Comparison of ENCODE assay signal across 24 cellular contexts in the genomic region with DNA sequence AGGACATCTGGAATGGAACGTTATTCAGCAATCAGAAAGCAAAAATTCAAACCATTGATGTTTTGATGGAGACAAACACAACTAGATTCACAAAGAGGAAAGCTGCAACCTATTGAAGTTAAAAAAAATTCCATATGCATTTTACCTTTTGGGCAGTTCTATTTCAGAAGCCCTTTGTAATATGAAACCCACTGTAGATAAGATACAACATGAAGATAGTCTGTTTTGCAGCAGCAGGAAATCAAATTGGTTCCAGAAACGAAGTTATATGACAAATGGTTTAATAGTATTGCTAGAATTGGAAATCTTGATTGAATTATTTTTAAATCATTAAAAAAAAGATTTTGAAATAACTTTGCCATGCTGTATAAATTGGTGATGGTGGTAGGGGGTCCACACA. TPM values are rescaled to one million over a fixed set of nuclear protein-coding genes. Genes with fewer than 3 reads are reported as not detected.
"Had no signal": no experiment of that assay in that cellular context is flagged by ENCODE, and none has a peak within 500 bp of the region (broad histone marks: within the 10 kb centered on the region; RNA-seq: fewer than 3 reads in every experiment).

No MANE protein-coding gene starts in this region.

- H3K27ac ChIP-seq: colonic mucosa, heart left ventricle, ovary, spleen, stomach, testis had no signal

- H3K4me1 ChIP-seq: colonic mucosa, heart left ventricle, spleen had no signal

- H3K9me3 ChIP-seq: colonic mucosa, heart left ventricle, ovary, spleen, stomach, testis had no signal

- H3K36me3 ChIP-seq: colonic mucosa, heart left ventricle, ovary, spleen, stomach had no signal

- H3K27me3 ChIP-seq: colonic mucosa, heart left ventricle, ovary, spleen, stomach, testis had no signal

- DNase-seq: activated B cell treated with CpG ODN at 0.5 μM for 24 hours; activated CD4-positive, alpha-beta T cell treated with anti-CD3 and anti-CD28 coated beads for 48 hours; activated CD8-positive, alpha-beta memory T cell treated with anti-CD3 and anti-CD28 coated beads, Interleukin-2, amount 50 U/mL, for 4 hours; activated CD8-positive, alpha-beta T cell treated with anti-CD3 and anti-CD28 coated beads, Interleukin-2, amount 10 ng/mL, durations not matched to agents 7 days and 5 days; activated gamma-delta T cell treated with Interleukin-2 at 50 U/mL for 16 hours; activated T-cell treated with anti-CD3 and anti-CD28 coated beads, Interleukin-2, amount 50 U/mL, for 72 hours; amniotic stem cell; central memory CD4-positive, alpha-beta T cell; colonic mucosa; effector memory CD4-positive, alpha-beta T cell; foreskin melanocyte; heart left ventricle; islet precursor cell; mammary epithelial cell; natural killer cell; ovary; spleen; stomach; testis had no signal

- H3K4me3 ChIP-seq: colonic mucosa, heart left ventricle, ovary, spleen, stomach, testis had no signal

RNA-seq across cellular contexts. Expression of a gene that starts 0.9 kb away (rescaled TPM):
- total RNA-seq: activated B cell treated with CpG ODN at 0.5 μM for 24 hours; activated CD8-positive, alpha-beta T cell treated with anti-CD3 and anti-CD28 coated beads, Interleukin-2, amount 10 ng/mL, durations not matched to agents 7 days and 5 days; activated T-cell treated with anti-CD3 and anti-CD28 coated beads, Interleukin-2, amount 50 U/mL, for 72 hours; fibroblast of lung; left lobe of liver; mammary epithelial cell; natural killer cell; sciatic nerve; T-helper 1 cell treated with Interleukin-12 subunit alpha and Interleukin-12 subunit beta and Interleukin-4 antibody, amounts not matched to agents 30 ng/mL and 1 ng/mL, for 36 hours; testis; ureter had no signal
